ENCODE assay signal across 9 cellular contexts in genomic region chrX:49177338-49177833, GRCh38. TPM values are rescaled to one million over a fixed set of nuclear protein-coding genes. Genes with fewer than 3 reads are reported as not detected.
DNase-seq lines count a peak whose midpoint lies in the region; ATAC-seq and TF ChIP-seq lines count a peak whose summit lies in the region.
"Had no signal": no experiment of that assay in that cellular context is flagged by ENCODE, and none has a peak within 500 bp of the region (broad histone marks: within the 10 kb centered on the region; RNA-seq: fewer than 3 reads in every experiment).

No MANE protein-coding gene starts in this region.

- CTCF ChIA-PET in activated naive CD4-positive, alpha-beta T cell treated with anti-CD3 and anti-CD28 coated beads for 36 hours (lab: Charles Lee): no interaction called here
- CTCF ChIA-PET in activated B cell treated with CpG ODN at 0.5 μM for 24 hours (lab: Charles Lee): no interaction called here

- no peaks in the 10 kb centered on the region for H3K27me3 Mint-ChIP-seq in activated naive CD4-positive, alpha-beta T cell treated with anti-CD3 and anti-CD28 coated beads for 36 hours (ENCODE audit: low read depth)
- H3K27me3 Mint-ChIP-seq in activated B cell treated with CpG ODN at 0.5 μM for 24 hours: no peaks in the 10 kb centered on the region

- POLR2A ChIA-PET in activated B cell treated with CpG ODN at 0.5 μM for 24 hours (lab: Charles Lee): interaction anchor here (0.8 to 1.1 kb wide), 2 partner anchors 10 to 11 kb away, joined by 3 to 4 read pairs; no protein-coding TSS in a partner anchor

- H3K4me1 Mint-ChIP-seq in activated naive CD4-positive, alpha-beta T cell treated with anti-CD3 and anti-CD28 coated beads for 36 hours (ENCODE audit: low read depth): peaks cover 20% of the 10 kb centered on the region
- peaks cover 24% of the 10 kb centered on the region for H3K4me1 Mint-ChIP-seq in activated B cell treated with CpG ODN at 0.5 μM for 24 hours

- H3K27ac ChIP-seq in right atrium auricular region (peak overlapping the region; percentile 48 to 53), suprapubic skin (peak overlapping the region; percentile 59)

- no peak overlapping the region for H3K4me3 Mint-ChIP-seq in activated naive CD4-positive, alpha-beta T cell treated with anti-CD3 and anti-CD28 coated beads for 36 hours
- no peak overlapping the region for H3K4me3 Mint-ChIP-seq in activated B cell treated with CpG ODN at 0.5 μM for 24 hours

- ATAC-seq in activated B cell treated with CpG ODN at 0.5 μM for 24 hours (ENCODE audit: low read depth): no peak
- ATAC-seq in HG02610 (IDR thresholded peaks at IDR 0.05; ENCODE audit: unreplicated experiment): no peak

- H3K36me3 Mint-ChIP-seq in activated naive CD4-positive, alpha-beta T cell treated with anti-CD3 and anti-CD28 coated beads for 36 hours (ENCODE audit: low read depth): peaks cover 36% of the 10 kb centered on the region
- H3K36me3 Mint-ChIP-seq in activated B cell treated with CpG ODN at 0.5 μM for 24 hours (ENCODE audit: low read depth): peaks cover 58% of the 10 kb centered on the region

- no peak overlapping the region for H3K4me3 ChIP-seq in right atrium auricular region
- no peak overlapping the region for H3K4me3 ChIP-seq in suprapubic skin
- H3K4me3 ChIP-seq in foreskin fibroblast (ENCODE audit: low read depth in 1 of 2, low read length in 2 of 2): no peak overlapping the region

- H3K9me3 ChIP-seq in right atrium auricular region (no peaks in the 10 kb centered on the region), suprapubic skin (no peaks in the 10 kb centered on the region)

- intact Hi-C loops in activated naive CD4-positive, alpha-beta T cell treated with anti-CD3 and anti-CD28 coated beads for 36 hours (cut with micrococcal nuclease): no loop called here
- intact Hi-C loops in activated B cell treated with CpG ODN at 0.5 μM for 24 hours (cut with micrococcal nuclease): no loop called here

- TF ChIP-seq CTCF in activated B cell treated with CpG ODN at 0.5 μM for 24 hours (IDR thresholded peaks at IDR 0.05) (no peak), right atrium auricular region (IDR thresholded peaks at IDR 0.05) (peak in 1 of 2 donors; percentile 22), suprapubic skin (IDR thresholded peaks at IDR 0.05) (no peak), foreskin fibroblast (IDR thresholded peaks at IDR 0.05; ENCODE audit: low read depth, low read length) (no peak)

- no peak for TF ChIP-seq EP300 in suprapubic skin (IDR thresholded peaks at IDR 0.05)

- no peaks in the 10 kb centered on the region for H3K27me3 ChIP-seq in right atrium auricular region
- no peaks in the 10 kb centered on the region for H3K27me3 ChIP-seq in suprapubic skin

- no peak for TF ChIP-seq POLR2A in suprapubic skin (IDR thresholded peaks at IDR 0.05)

- H3K36me3 ChIP-seq in right atrium auricular region: peaks cover 22% of the 10 kb centered on the region
- peaks cover 25% of the 10 kb centered on the region for H3K36me3 ChIP-seq in suprapubic skin

- H3K9me3 Mint-ChIP-seq in activated naive CD4-positive, alpha-beta T cell treated with anti-CD3 and anti-CD28 coated beads for 36 hours: no peaks in the 10 kb centered on the region
- H3K9me3 Mint-ChIP-seq in activated B cell treated with CpG ODN at 0.5 μM for 24 hours: no peaks in the 10 kb centered on the region

- H3K27ac Mint-ChIP-seq in activated naive CD4-positive, alpha-beta T cell treated with anti-CD3 and anti-CD28 coated beads for 36 hours: peak overlapping the region; percentile 61
- peak overlapping the region; percentile 30 for H3K27ac Mint-ChIP-seq in activated B cell treated with CpG ODN at 0.5 μM for 24 hours

- DNase-seq in activated naive CD4-positive, alpha-beta T cell treated with anti-CD3 and anti-CD28 coated beads for 36 hours: no peak
- DNase-seq in activated naive CD4-positive, alpha-beta T cell treated with Interleukin-2 at 50 U/mL for 16 hours: no peak
- no peak for DNase-seq in activated B cell treated with CpG ODN at 0.5 μM for 24 hours
- no peak for DNase-seq in right atrium auricular region (ENCODE audit: low spot score)
- no peak for DNase-seq in suprapubic skin (ENCODE audit: low spot score in 2 of 2)
- no peak for DNase-seq in HCEC 1CT
- DNase-seq in foreskin fibroblast: no peak
- DNase-seq: left cardiac atrium had no signal

- WGBS in suprapubic skin: 58% methylated on average over 4 of the region's 4 CpGs

- H3K4me1 ChIP-seq in right atrium auricular region (peaks cover 0 to 12% of the 10 kb centered on the region in 2 donors), suprapubic skin (peaks cover 29% of the 10 kb centered on the region)

RNA-seq across cellular contexts. Expression of gene PLP2, which starts 5.7 kb away (rescaled TPM):
- 100 to 1,000 TPM; 143 to 145 TPM for total RNA-seq in activated naive CD4-positive, alpha-beta T cell treated with anti-CD3 and anti-CD28 coated beads for 36 hours
- total RNA-seq in activated B cell treated with CpG ODN at 0.5 μM for 24 hours (97.2 and 111 TPM in 2 replicates), right atrium auricular region (10 to 100 TPM; 47.8 to 64.8 TPM), suprapubic skin (100 to 1,000 TPM; 159 to 250 (median 205) TPM)

RNA-seq across cellular contexts. Expression of gene PRICKLE3, which starts 8.8 kb away (rescaled TPM):
- total RNA-seq in activated naive CD4-positive, alpha-beta T cell treated with anti-CD3 and anti-CD28 coated beads for 36 hours: 1 to 10 TPM; 9.2 to 9.3 TPM
- total RNA-seq in activated B cell treated with CpG ODN at 0.5 μM for 24 hours (11.8 and 13.8 TPM in 2 replicates), right atrium auricular region (10 to 100 TPM in 1 of 2 donors, 1 to 10 TPM in 1; 7.2 to 12.7 TPM), suprapubic skin (10 to 100 TPM; 20.8 to 47.9 (median 31.1) TPM)

RNA-seq across cellular contexts. Expression of gene MAGIX, which starts 14.8 kb away (rescaled TPM):
- under 1 TPM; 0.25 to 0.26 TPM for total RNA-seq in activated naive CD4-positive, alpha-beta T cell treated with anti-CD3 and anti-CD28 coated beads for 36 hours
- total RNA-seq in activated B cell treated with CpG ODN at 0.5 μM for 24 hours: 1.2 and 1.5 TPM in 2 replicates
- 10 to 100 TPM; 18.9 to 23.4 TPM for total RNA-seq in right atrium auricular region
- 10 to 100 TPM in 2 of 4 donors, 1 to 10 TPM in 2; 4.9 to 14.9 (median 9.0) TPM for total RNA-seq in suprapubic skin

RNA-seq across cellular contexts. Expression of gene SYP, which starts 22.6 kb away (rescaled TPM):
- 1 to 10 TPM; 2.5 to 2.6 TPM for total RNA-seq in activated naive CD4-positive, alpha-beta T cell treated with anti-CD3 and anti-CD28 coated beads for 36 hours
- 0.82 and 1.6 TPM in 2 replicates for total RNA-seq in activated B cell treated with CpG ODN at 0.5 μM for 24 hours
- total RNA-seq in right atrium auricular region: 1 to 10 TPM; 2.8 to 3.5 TPM
- total RNA-seq in suprapubic skin: 1 to 10 TPM in 2 of 4 donors, under 1 TPM in 1, not detected in 1; 0.30 to 1.6 (median 1.3) TPM

RNA-seq across cellular contexts. Expression of gene GPKOW, which starts 53.9 kb away (rescaled TPM):
- total RNA-seq in activated naive CD4-positive, alpha-beta T cell treated with anti-CD3 and anti-CD28 coated beads for 36 hours: 10 to 100 TPM; 18.6 to 19.9 TPM
- 18.7 and 19.6 TPM in 2 replicates for total RNA-seq in activated B cell treated with CpG ODN at 0.5 μM for 24 hours
- total RNA-seq in right atrium auricular region: 10 to 100 TPM; 17.7 to 26.1 TPM
- total RNA-seq in suprapubic skin: 10 to 100 TPM; 27.7 to 31.7 (median 28.9) TPM
